In genomic region chr3:41598329-41598728, GRCh38 we compare ENCODE assay signal across 18 cellular contexts.
"Had no signal": no experiment of that assay in that cellular context is flagged by ENCODE, and none has a peak within 500 bp of the region (broad histone marks: within the 10 kb centered on the region; RNA-seq: fewer than 3 reads in every experiment).

No MANE protein-coding gene starts in this region.

- H3K27ac ChIP-seq: adrenal gland, Peyer's patch, RWPE1, SJSA1 had no signal

- H3K27me3 ChIP-seq: adrenal gland, Peyer's patch, SJSA1 had no signal

- H3K4me1 ChIP-seq: adrenal gland, Peyer's patch, SJSA1 had no signal

- H3K36me3 ChIP-seq: adrenal gland, Peyer's patch, SJSA1 had no signal

- H3K4me3 ChIP-seq: adrenal gland, Peyer's patch, SJSA1 had no signal

- ATAC-seq: activated CD4-positive, CD25-positive, alpha-beta regulatory T cell treated with anti-CD3 and anti-CD28 coated beads, Interleukin-2, amount 50 U/mL, for 24 hours; activated CD8-positive, alpha-beta T cell treated with anti-CD3 and anti-CD28 coated beads for 36 hours had no signal

- H3K9me3 ChIP-seq: adrenal gland, Peyer's patch, SJSA1 had no signal

- DNase-seq: activated CD4-positive, alpha-beta T cell treated with anti-CD3 and anti-CD28 coated beads for 4 hours; activated CD8-positive, alpha-beta memory T cell treated with anti-CD3 and anti-CD28 coated beads, Interleukin-2, amount 50 U/mL, for 48 hours; activated CD8-positive, alpha-beta T cell treated with anti-CD3 and anti-CD28 coated beads for 36 hours; activated naive CD4-positive, alpha-beta T cell treated with anti-CD3 and anti-CD28 coated beads, Interleukin-2, amount 50 U/mL, for 16 hours; activated naive CD8-positive, alpha-beta T cell treated with anti-CD3 and anti-CD28 coated beads, Interleukin-2, amount 10 ng/mL, durations not matched to agents 7 days and 5 days; activated T-cell treated with anti-CD3 and anti-CD28 coated beads, Interleukin-2, amount 50 U/mL, for 1 hour; adrenal gland; caudate nucleus; NCI-H1105; NCI-H1436; NCI-H187; NCI-H2081; NCI-H510A treated with DMSO at 0.1 percent for 48 hours; Peyer's patch; Right ventricle myocardium superior had no signal
